18 cellular contexts compared by ENCODE assay signal in the genomic region with DNA sequence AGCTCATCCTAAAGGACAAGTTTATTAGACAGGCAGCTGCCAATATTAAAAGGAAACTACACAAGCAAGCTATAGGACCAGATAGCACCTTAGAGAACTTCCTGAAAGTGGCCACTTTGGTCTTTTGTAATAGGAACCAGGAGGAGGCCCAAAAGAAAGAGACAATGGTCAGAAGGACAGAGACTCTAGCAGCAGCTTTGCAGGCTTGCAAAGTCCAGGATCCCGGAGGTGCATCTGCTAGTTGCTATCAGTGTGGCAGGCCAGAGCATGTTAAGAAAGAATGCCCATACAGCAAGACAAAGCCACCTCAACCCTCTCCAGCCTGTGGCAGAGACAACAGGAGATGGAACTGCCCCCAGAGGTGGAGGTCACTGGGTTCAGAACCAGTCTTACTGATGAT. TPM values are rescaled to one million over a fixed set of nuclear protein-coding genes. Genes with fewer than 3 reads are reported as not detected.
"Had no signal": no experiment of that assay in that cellular context is flagged by ENCODE, and none has a peak within 500 bp of the region (broad histone marks: within the 10 kb centered on the region; RNA-seq: fewer than 3 reads in every experiment).

No MANE protein-coding gene starts in this region.

- H3K4me1 ChIP-seq: uterus had no signal

- H3K9me3 ChIP-seq: neutrophil, tibial artery, uterus had no signal

- H3K27me3 ChIP-seq: brain microvascular endothelial cell, uterus had no signal

- H3K4me3 Mint-ChIP-seq: activated CD4-positive, alpha-beta T cell treated with anti-CD3 and anti-CD28 coated beads, Interleukin-2, amount 10 ng/mL, durations not matched to agents 7 days and 5 days; T-helper 17 cell had no signal

- H3K36me3 ChIP-seq: brain microvascular endothelial cell, neutrophil, tibial artery, uterus had no signal

- H3K27ac ChIP-seq: brain microvascular endothelial cell, neutrophil, tibial artery, uterus had no signal

- H3K4me3 ChIP-seq: tibial artery, uterus had no signal

- DNase-seq: activated naive CD4-positive, alpha-beta T cell; anterior cingulate cortex; brain microvascular endothelial cell; cortex of kidney; effector CD8-positive, alpha-beta T cell; foreskin melanocyte; midbrain; posterior cingulate gyrus; stimulated activated naive CD4-positive, alpha-beta T cell; T-helper 17 cell; tibial artery; uterus had no signal

- H3K27ac Mint-ChIP-seq: activated CD4-positive, alpha-beta T cell treated with anti-CD3 and anti-CD28 coated beads, Interleukin-2, amount 10 ng/mL, durations not matched to agents 7 days and 5 days; T-helper 17 cell had no signal

- ATAC-seq: T-helper 17 cell had no signal

- H3K9me3 Mint-ChIP-seq: activated CD4-positive, alpha-beta T cell treated with anti-CD3 and anti-CD28 coated beads, Interleukin-2, amount 10 ng/mL, durations not matched to agents 7 days and 5 days had no signal

RNA-seq across cellular contexts. Expression of a gene that starts 23.4 kb away (rescaled TPM):
- total RNA-seq: activated CD4-positive, alpha-beta T cell treated with anti-CD3 and anti-CD28 coated beads, Interleukin-2, amount 10 ng/mL, durations not matched to agents 7 days and 5 days; fibroblast of lung; lower leg skin; skeletal muscle tissue; subcutaneous adipose tissue; T-helper 17 cell; uterus had no signal
- polyA plus RNA-seq: fibroblast of lung had no signal

RNA-seq across cellular contexts. Expression of a gene that starts 53.3 kb away (rescaled TPM):
- total RNA-seq: activated CD4-positive, alpha-beta T cell treated with anti-CD3 and anti-CD28 coated beads, Interleukin-2, amount 10 ng/mL, durations not matched to agents 7 days and 5 days; fibroblast of lung; lower leg skin; subcutaneous adipose tissue; T-helper 17 cell; uterus had no signal
- polyA plus RNA-seq: fibroblast of lung had no signal
